Comparison of ENCODE assay signal across 20 cellular contexts in genomic region chr9:132288956-132289355, GRCh38.
DNase-seq lines count a peak whose midpoint lies in the region; ATAC-seq and TF ChIP-seq lines count a peak whose summit lies in the region.
"Had no signal": no experiment of that assay in that cellular context is flagged by ENCODE, and none has a peak within 500 bp of the region (broad histone marks: within the 10 kb centered on the region; RNA-seq: fewer than 3 reads in every experiment).

No MANE protein-coding gene starts in this region.

- H3K36me3 Mint-ChIP-seq in Caco-2 (ENCODE audit: insufficient read depth, unreplicated experiment) (peaks cover 57% of the 10 kb centered on the region), Calu3 (ENCODE audit: insufficient read depth, unreplicated experiment) (peaks cover 27% of the 10 kb centered on the region)
- peaks cover 15% of the 10 kb centered on the region for H3K36me3 Mint-ChIP-seq in activated naive CD8-positive, alpha-beta T cell treated with anti-CD3 and anti-CD28 coated beads for 36 hours

- DNase-seq in Caco-2: peak; percentile 23 to 44
- no peak for DNase-seq in activated naive CD8-positive, alpha-beta T cell treated with anti-CD3 and anti-CD28 coated beads for 36 hours
- peak; percentile 25 for DNase-seq in myocyte (ENCODE audit: low read depth)
- DNase-seq in DMS153 treated with DMSO at 0.1 percent for 48 hours (lab: John Stamatoyannopoulos, UW; ENCODE audit: unreplicated experiment): no peak
- DNase-seq in sigmoid colon: no peak
- DNase-seq in Calu3: no peak
- DNase-seq: activated CD4-positive, CD25-positive, alpha-beta regulatory T cell; effector CD8-positive, alpha-beta T cell; foreskin keratinocyte; H9; Kasumi-1; NCI-H1694; NCI-H446; ovary; stimulated activated CD4-positive, alpha-beta T cell treated with anti-CD3 and anti-CD28 coated beads, Interleukin-15, amount 100 ng/mL, for 24 hours; SW 1271 had no signal

- CTCF ChIA-PET in Caco-2 (lab: Charles Lee) (no interaction called here), Calu3 (lab: Charles Lee) (no interaction called here)

- no peaks in the 10 kb centered on the region for H3K9me3 ChIP-seq in Caco-2
- no peaks in the 10 kb centered on the region for H3K9me3 ChIP-seq in sigmoid colon
- H3K9me3 ChIP-seq: BLaER1 treated with 17β-estradiol and CSF1 and Interleukin-3, amounts not matched to agents 10 nM and 100 nM; breast epithelium; ovary had no signal

- no peaks in the 10 kb centered on the region for H3K79me2 ChIP-seq in ACC112 (ENCODE audit: control insufficient read depth, insufficient read depth, low read length, unreplicated experiment)

- H3K4me1 ChIP-seq in ACC112 (ENCODE audit: control insufficient read depth, insufficient read depth, low read length, unreplicated experiment) (peaks cover 8% of the 10 kb centered on the region), Caco-2 (peaks cover 18% of the 10 kb centered on the region), sigmoid colon (peaks cover 0 to 5% (median 0%) of the 10 kb centered on the region in 4 donors)
- H3K4me1 ChIP-seq: breast epithelium, foreskin keratinocyte had no signal

- H3K4me1 Mint-ChIP-seq in Caco-2 (ENCODE audit: low read depth, unreplicated experiment): peaks cover 10% of the 10 kb centered on the region
- peaks cover 22% of the 10 kb centered on the region for H3K4me1 Mint-ChIP-seq in activated naive CD8-positive, alpha-beta T cell treated with anti-CD3 and anti-CD28 coated beads for 36 hours
- H3K4me1 Mint-ChIP-seq in Calu3 (ENCODE audit: low read depth, unreplicated experiment): no peaks in the 10 kb centered on the region
- H3K4me1 Mint-ChIP-seq: H9 had no signal

- H3K27ac ChIP-seq in ACC112 (ENCODE audit: low read depth, low read length): peak overlapping the region; percentile 14; the same call in 1 of the 2 replicates
- H3K27ac ChIP-seq in sigmoid colon: no peak overlapping the region
- H3K27ac ChIP-seq: BLaER1 treated with 17β-estradiol and CSF1 and Interleukin-3, amounts not matched to agents 10 nM and 100 nM; breast epithelium; foreskin keratinocyte; ovary had no signal

- no peak for TF ChIP-seq EP300 in sigmoid colon (IDR thresholded peaks at IDR 0.05)

- H3K9me3 Mint-ChIP-seq in Caco-2 (ENCODE audit: unreplicated experiment) (no peaks in the 10 kb centered on the region), Calu3 (ENCODE audit: low read depth, unreplicated experiment) (no peaks in the 10 kb centered on the region)
- no peaks in the 10 kb centered on the region for H3K9me3 Mint-ChIP-seq in activated naive CD8-positive, alpha-beta T cell treated with anti-CD3 and anti-CD28 coated beads for 36 hours
- H3K9me3 Mint-ChIP-seq: H9 had no signal

- no peak overlapping the region for H3K4me3 ChIP-seq in ACC112 (ENCODE audit: low read depth, low read length)
- no peak overlapping the region for H3K4me3 ChIP-seq in Caco-2 (ENCODE audit: low read depth, low read length)
- H3K4me3 ChIP-seq in sigmoid colon: no peak overlapping the region
- H3K4me3 ChIP-seq: BLaER1 treated with 17β-estradiol and CSF1 and Interleukin-3, amounts not matched to agents 10 nM and 100 nM; breast epithelium; ovary had no signal

- H3K27ac Mint-ChIP-seq in Caco-2 (ENCODE audit: unreplicated experiment) (peak overlapping the region; percentile 65), Calu3 (ENCODE audit: unreplicated experiment) (no peak overlapping the region)
- H3K27ac Mint-ChIP-seq in activated naive CD8-positive, alpha-beta T cell treated with anti-CD3 and anti-CD28 coated beads for 36 hours: peak overlapping the region; percentile 59

- H3K36me3 ChIP-seq in ACC112 (ENCODE audit: insufficient read depth, low read length): peaks cover 26% of the 10 kb centered on the region
- H3K36me3 ChIP-seq in Caco-2 (ENCODE audit: control insufficient read depth, insufficient read depth, low read length): peaks cover 3% of the 10 kb centered on the region
- peaks cover 0 to 76% (median 33%) of the 10 kb centered on the region in 4 donors for H3K36me3 ChIP-seq in sigmoid colon
- H3K36me3 ChIP-seq: ovary had no signal

- 88% methylated on average over 2 of the region's 2 CpGs for whole genome bisulfite sequencing in sigmoid colon, 2 donors

- H3K27me3 Mint-ChIP-seq in Caco-2 (ENCODE audit: insufficient read depth, unreplicated experiment): no peaks in the 10 kb centered on the region
- no peaks in the 10 kb centered on the region for H3K27me3 Mint-ChIP-seq in activated naive CD8-positive, alpha-beta T cell treated with anti-CD3 and anti-CD28 coated beads for 36 hours
- H3K27me3 Mint-ChIP-seq in Calu3 (ENCODE audit: unreplicated experiment): no peaks in the 10 kb centered on the region

- no peaks in the 10 kb centered on the region for H3K27me3 ChIP-seq in ACC112 (ENCODE audit: insufficient read depth, low read length)
- no peaks in the 10 kb centered on the region for H3K27me3 ChIP-seq in Caco-2 (replicated peaks; ENCODE audit: control insufficient read depth, insufficient read depth, low read length)
- no peaks in the 10 kb centered on the region for H3K27me3 ChIP-seq in sigmoid colon
- H3K27me3 ChIP-seq: BLaER1 treated with 17β-estradiol and CSF1 and Interleukin-3, amounts not matched to agents 10 nM and 100 nM; breast epithelium; foreskin keratinocyte; ovary had no signal

- no peak for ATAC-seq in HG03432 (IDR thresholded peaks at IDR 0.05; ENCODE audit: unreplicated experiment)
- ATAC-seq: foreskin keratinocyte had no signal

- intact Hi-C loops in Caco-2 (cut with micrococcal nuclease; ENCODE audit: unreplicated experiment): no loop called here
- intact Hi-C loops in sigmoid colon (cut with DNase I): no loop called here
- intact Hi-C loops in Calu3 (cut with micrococcal nuclease; ENCODE audit: unreplicated experiment): no loop called here

- H2AFZ ChIP-seq in ACC112 (ENCODE audit: low read length, unreplicated experiment): no peak overlapping the region

- POLR2A ChIA-PET in Caco-2 (lab: Charles Lee): no interaction called here

- no peak for TF ChIP-seq CTCF in Caco-2 (IDR thresholded peaks at IDR 0.05; ENCODE audit: insufficient read depth in 1 of 2, low read depth in 1 of 2, low read length in 1 of 2, severe bottlenecking in 1 of 2, unreplicated experiment in 1 of 2)
- no peak for TF ChIP-seq CTCF in sigmoid colon (IDR thresholded peaks at IDR 0.05)
- TF ChIP-seq CTCF in Calu3 (IDR thresholded peaks at IDR 0.05; ENCODE audit: unreplicated experiment): no peak

- TF ChIP-seq POLR2A in sigmoid colon (IDR thresholded peaks at IDR 0.05): no peak

- no TSS peak for BruUV-seq in Caco-2 (replicated peaks; lab: Mats Ljungman, UMichigan)
- BruUV-seq in Calu3 (replicated peaks; lab: Mats Ljungman, UMichigan): no TSS peak

- H3K4me3 Mint-ChIP-seq in Caco-2 (ENCODE audit: unreplicated experiment) (no peak overlapping the region), Calu3 (ENCODE audit: low read depth, unreplicated experiment) (no peak overlapping the region)
- no peak overlapping the region for H3K4me3 Mint-ChIP-seq in activated naive CD8-positive, alpha-beta T cell treated with anti-CD3 and anti-CD28 coated beads for 36 hours
- H3K4me3 Mint-ChIP-seq: H9 had no signal

Comparison
In these comparisons a context has a peak if more than half of its experiments do, and no peak if none do; other contexts are left out.
1. DNase-seq: peak in Caco-2 (2 of 2) and myocyte (single experiment); none in activated naive CD8-positive, alpha-beta T cell treated with anti-CD3 and anti-CD28 coated beads for 36 hours (single experiment), DMS153 treated with DMSO at 0.1 percent for 48 hours (single experiment), sigmoid colon (single experiment) and Calu3 (single experiment).